In genomic region chr3:37499820-37500219, GRCh38 we compare ENCODE assay signal across 27 cellular contexts. TPM values are rescaled to one million over a fixed set of nuclear protein-coding genes. Genes with fewer than 3 reads are reported as not detected.
"Had no signal": no experiment of that assay in that cellular context is flagged by ENCODE, and none has a peak within 500 bp of the region (broad histone marks: within the 10 kb centered on the region; RNA-seq: fewer than 3 reads in every experiment).

No MANE protein-coding gene starts in this region.

- H3K27ac ChIP-seq: body of pancreas, epithelial cell of prostate, esophagus squamous epithelium, WERI-Rb-1 had no signal

- H3K36me3 Mint-ChIP-seq: activated naive CD4-positive, alpha-beta T cell treated with anti-CD3 and anti-CD28 coated beads, Interleukin-2, amount 10 ng/mL, durations not matched to agents 7 days and 5 days; activated naive CD4-positive, alpha-beta T cell treated with anti-CD3 and anti-CD28 coated beads, Interleukin-2, amount 50 U/mL, for 72 hours; activated naive CD8-positive, alpha-beta T cell treated with anti-CD3 and anti-CD28 coated beads, Interleukin-2, amount 10 ng/mL, durations not matched to agents 7 days and 5 days had no signal

- H3K4me3 ChIP-seq: body of pancreas, esophagus squamous epithelium, gastroesophageal sphincter had no signal

- H3K4me1 Mint-ChIP-seq: activated B cell treated with CpG ODN at 0.5 μM for 24 hours; activated naive CD4-positive, alpha-beta T cell treated with anti-CD3 and anti-CD28 coated beads, Interleukin-2, amount 10 ng/mL, durations not matched to agents 7 days and 5 days had no signal

- ATAC-seq: activated CD4-positive, CD25-positive, alpha-beta regulatory T cell treated with anti-CD3 and anti-CD28 coated beads, Interleukin-2, amount 50 U/mL, for 24 hours; activated naive CD4-positive, alpha-beta T cell treated with anti-CD3 and anti-CD28 coated beads, Interleukin-2, amount 50 U/mL, for 72 hours; activated T-cell treated with anti-CD3 and anti-CD28 coated beads, Interleukin-2, amount 50 U/mL, for 72 hours; body of pancreas; gastroesophageal sphincter; T-helper 17 cell had no signal

- H3K9me3 ChIP-seq: body of pancreas, esophagus squamous epithelium, gastroesophageal sphincter had no signal

- H3K36me3 ChIP-seq: WERI-Rb-1 had no signal

- H3K4me1 ChIP-seq: body of pancreas had no signal

- H3K4me3 Mint-ChIP-seq: activated B cell treated with CpG ODN at 0.5 μM for 24 hours; activated CD4-positive, alpha-beta memory T cell treated with anti-CD3 and anti-CD28 coated beads, Interleukin-2, amount 10 ng/mL, durations not matched to agents 7 days and 5 days; activated naive CD4-positive, alpha-beta T cell treated with anti-CD3 and anti-CD28 coated beads, Interleukin-2, amount 10 ng/mL, durations not matched to agents 7 days and 5 days; activated naive CD8-positive, alpha-beta T cell treated with anti-CD3 and anti-CD28 coated beads, Interleukin-2, amount 10 ng/mL, durations not matched to agents 7 days and 5 days; activated T-cell treated with anti-CD3 and anti-CD28 coated beads, Interleukin-2, amount 50 U/mL, for 24 hours; activated T-cell treated with anti-CD3 and anti-CD28 coated beads, Interleukin-2, amount 50 U/mL, for 72 hours; T-helper 17 cell; T-helper 2 cell treated with Interferon-gamma antibody and Interleukin-4, amounts not matched to agents 5 μg/mL and 100 μg/mL, for 36 hours had no signal

- H3K27me3 ChIP-seq: body of pancreas, esophagus squamous epithelium, gastroesophageal sphincter had no signal

- H3K27ac Mint-ChIP-seq: activated B cell treated with CpG ODN at 0.5 μM for 24 hours; activated CD4-positive, alpha-beta memory T cell treated with anti-CD3 and anti-CD28 coated beads, Interleukin-2, amount 10 ng/mL, durations not matched to agents 7 days and 5 days; activated naive CD4-positive, alpha-beta T cell treated with anti-CD3 and anti-CD28 coated beads, Interleukin-2, amount 10 ng/mL, durations not matched to agents 7 days and 5 days; activated naive CD4-positive, alpha-beta T cell treated with anti-CD3 and anti-CD28 coated beads, Interleukin-2, amount 50 U/mL, for 72 hours; activated naive CD8-positive, alpha-beta T cell treated with anti-CD3 and anti-CD28 coated beads, Interleukin-2, amount 10 ng/mL, durations not matched to agents 7 days and 5 days; activated T-cell treated with anti-CD3 and anti-CD28 coated beads, Interleukin-2, amount 50 U/mL, for 24 hours; activated T-cell treated with anti-CD3 and anti-CD28 coated beads, Interleukin-2, amount 50 U/mL, for 72 hours; T-helper 17 cell; T-helper 2 cell treated with Interferon-gamma antibody and Interleukin-4, amounts not matched to agents 5 μg/mL and 100 μg/mL, for 36 hours had no signal

- DNase-seq: activated B cell treated with CpG ODN at 0.5 μM for 24 hours; activated CD4-positive, alpha-beta memory T cell treated with anti-CD3 and anti-CD28 coated beads, Interleukin-2, amount 10 ng/mL, durations not matched to agents 7 days and 5 days; activated CD4-positive, alpha-beta T cell treated with anti-CD3 and anti-CD28 coated beads for 48 hours; activated CD4-positive, alpha-beta T cell treated with anti-CD3 and anti-CD28 coated beads, Interleukin-2, amount 50 U/mL, for 4 hours; activated CD8-positive, alpha-beta memory T cell treated with anti-CD3 and anti-CD28 coated beads, Interleukin-2, amount 50 U/mL, for 48 hours; activated gamma-delta T cell; activated naive CD4-positive, alpha-beta T cell; activated naive CD4-positive, alpha-beta T cell treated with anti-CD3 and anti-CD28 coated beads, Interleukin-2, amount 10 ng/mL, durations not matched to agents 7 days and 5 days; activated naive CD8-positive, alpha-beta T cell treated with anti-CD3 and anti-CD28 coated beads, Interleukin-2, amount 10 ng/mL, durations not matched to agents 7 days and 5 days; activated T-cell treated with anti-CD3 and anti-CD28 coated beads for 4 hours; activated T-cell treated with anti-CD3 and anti-CD28 coated beads, Interleukin-2, amount 50 U/mL, for 24 hours; activated T-cell treated with anti-CD3 and anti-CD28 coated beads, Interleukin-2, amount 50 U/mL, for 72 hours; amniotic stem cell; body of pancreas; caudate nucleus; effector CD8-positive, alpha-beta T cell; esophagus squamous epithelium; foreskin melanocyte; T-helper 1 cell; T-helper 17 cell; T1000; WERI-Rb-1 had no signal

- H3K9me3 Mint-ChIP-seq: activated B cell treated with CpG ODN at 0.5 μM for 24 hours; activated CD4-positive, alpha-beta memory T cell treated with anti-CD3 and anti-CD28 coated beads, Interleukin-2, amount 10 ng/mL, durations not matched to agents 7 days and 5 days; activated naive CD4-positive, alpha-beta T cell treated with anti-CD3 and anti-CD28 coated beads, Interleukin-2, amount 10 ng/mL, durations not matched to agents 7 days and 5 days; activated naive CD4-positive, alpha-beta T cell treated with anti-CD3 and anti-CD28 coated beads, Interleukin-2, amount 50 U/mL, for 72 hours; activated naive CD8-positive, alpha-beta T cell treated with anti-CD3 and anti-CD28 coated beads, Interleukin-2, amount 10 ng/mL, durations not matched to agents 7 days and 5 days; activated T-cell treated with anti-CD3 and anti-CD28 coated beads, Interleukin-2, amount 50 U/mL, for 24 hours; activated T-cell treated with anti-CD3 and anti-CD28 coated beads, Interleukin-2, amount 50 U/mL, for 72 hours; T-helper 2 cell treated with Interferon-gamma antibody and Interleukin-4, amounts not matched to agents 5 μg/mL and 100 μg/mL, for 36 hours had no signal

RNA-seq across cellular contexts. Expression of gene ITGA9, which starts 47.9 kb away (rescaled TPM):
- total RNA-seq: activated B cell treated with CpG ODN at 0.5 μM for 24 hours had no signal
